ENCODE assay signal across 21 cellular contexts in the genomic region with DNA sequence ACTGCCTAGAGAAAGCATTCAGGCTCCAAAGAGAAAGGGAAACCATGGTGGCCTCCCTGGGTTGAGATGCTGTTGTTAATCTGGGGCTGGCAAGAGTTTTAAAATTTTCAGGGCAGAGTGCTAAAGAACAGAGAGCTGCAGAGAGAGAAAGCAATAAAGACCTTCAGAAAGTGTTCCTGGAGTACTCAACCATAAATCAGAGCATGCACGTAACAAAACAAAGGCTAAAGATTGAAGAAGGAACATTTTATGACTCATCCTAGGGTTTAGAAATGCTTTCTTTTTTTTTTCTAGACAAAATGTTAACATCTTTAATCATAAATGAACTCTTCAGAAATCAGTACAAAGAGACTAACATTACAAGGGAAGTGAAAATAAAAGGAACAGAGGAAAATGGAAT.
DNase-seq lines count a peak whose midpoint lies in the region; ATAC-seq, FAIRE-seq and TF ChIP-seq lines count a peak whose summit lies in the region.
"Had no signal": no experiment of that assay in that cellular context is flagged by ENCODE, and none has a peak within 500 bp of the region (broad histone marks: within the 10 kb centered on the region; RNA-seq: fewer than 3 reads in every experiment).

No MANE protein-coding gene starts in this region.

- CTCF ChIA-PET in HepG2 (lab: Yijun Ruan, JAX; ENCODE audit: low intra/inter-chr PET ratio, low total read pairs) = no interaction called here

- no peak for DNase-seq in RCC 7860 (ENCODE audit: low spot score)
- DNase-seq in frontal cortex (ENCODE audit: low spot score in 2 of 2) = no peak
- DNase-seq in renal cortical epithelial cell (ENCODE audit: low read depth) = peak; percentile 37
- DNase-seq in WERI-Rb-1 = no peak
- no peak for DNase-seq in HepG2 (ENCODE audit: low spot score)
- DNase-seq: activated CD4-positive, alpha-beta T cell treated with anti-CD3 and anti-CD28 coated beads, Interleukin-2, amount 10 ng/mL, durations not matched to agents 24 days and 14 days; activated naive CD8-positive, alpha-beta T cell treated with anti-CD3 and anti-CD28 coated beads for 36 hours; CD4-positive, alpha-beta memory T cell; colonic mucosa; DMS53; effector memory CD8-positive, alpha-beta T cell; heart left ventricle; natural killer cell; NCI-H1105; NCI-H510A treated with DMSO at 0.1 percent for 48 hours; posterior cingulate gyrus; substantia nigra; T-helper 2 cell had no signal

- POLR2A ChIA-PET in HepG2 (lab: Yijun Ruan, JAX) = no interaction called here

- H3K27me3 ChIP-seq in WERI-Rb-1 (ENCODE audit: insufficient read depth, low read depth, severe bottlenecking) = no peaks in the 10 kb centered on the region
- no peaks in the 10 kb centered on the region for H3K27me3 ChIP-seq in HepG2 (ENCODE audit: control insufficient read depth in 1 of 2, insufficient read depth in 2 of 2, low read length in 2 of 2)
- H3K27me3 ChIP-seq: colonic mucosa, heart left ventricle had no signal

- H4K20me1 ChIP-seq in HepG2 (ENCODE audit: insufficient read depth, low read length) = no peaks in the 10 kb centered on the region

- H3K4me2 ChIP-seq in HepG2 (ENCODE audit: low read depth, low read length) = no peak overlapping the region

- H3K9me3 ChIP-seq in WERI-Rb-1 (ENCODE audit: severe bottlenecking) = peaks cover 8% of the 10 kb centered on the region
- no peaks in the 10 kb centered on the region for H3K9me3 ChIP-seq in HepG2 (ENCODE audit: low read length)
- H3K9me3 ChIP-seq: colonic mucosa had no signal

- WGBS in HepG2 (ENCODE audit: low lambda C conversion rate) = 0% methylated on average over 1 of the region's 1 CpG

- no peak overlapping the region for H2AFZ ChIP-seq in HepG2 (ENCODE audit: low read length)

- H3K4me3 ChIP-seq in WERI-Rb-1 (ENCODE audit: low read depth, low read length) = no peak overlapping the region
- no peak overlapping the region for H3K4me3 ChIP-seq in HepG2 (replicated peaks in 1 of 3; ENCODE audit: insufficient read depth in 1 of 3, low read depth in 2 of 3, low read length in 3 of 3)
- H3K4me3 ChIP-seq: colonic mucosa, heart left ventricle had no signal

- TF ChIP-seq POLR2A in HepG2 (IDR thresholded peaks at IDR 0.05; ENCODE audit: insufficient read depth in 1 of 2, low read depth in 2 of 2, low read length in 2 of 2) = no peak

- in situ Hi-C loops in HepG2 (cut with HindIII; ENCODE audit: extremely low pct_ligation_motif_present, low pct_unique_long_range_greater_than_20kb) = no loop called here

- no peaks in the 10 kb centered on the region for H3K4me1 ChIP-seq in HepG2 (ENCODE audit: insufficient read depth, low read length)
- H3K4me1 ChIP-seq: colonic mucosa, heart left ventricle had no signal

- intact Hi-C loops in HepG2 (cut with micrococcal nuclease; ENCODE audit: unreplicated experiment) = no loop called here

- no peak for TF ChIP-seq EP300 in HepG2 (IDR thresholded peaks at IDR 0.05; ENCODE audit: low read depth in 2 of 2, low read length in 2 of 2)
- TF ChIP-seq EP300 in HepG2 (CRISPR knock-in tag; IDR thresholded peaks at IDR 0.05; ENCODE audit: borderline replicate concordance) = no peak

- TF ChIP-seq RAD21 in HepG2 (CRISPR knock-in tag; IDR thresholded peaks at IDR 0.05) = no peak

- H3K9ac ChIP-seq in HepG2 (ENCODE audit: insufficient read depth, low read depth, low read length) = no peak overlapping the region

- no peak for TF ChIP-seq CTCF in WERI-Rb-1 (IDR thresholded peaks at IDR 0.05; ENCODE audit: low read depth, low read length)
- no peak for TF ChIP-seq CTCF in HepG2 (CRISPR knock-in tag; IDR thresholded peaks at IDR 0.05)

- H3K36me3 ChIP-seq in WERI-Rb-1 (no peaks in the 10 kb centered on the region), HepG2 (replicated peaks in 1 of 2; ENCODE audit: control insufficient read depth in 1 of 2, insufficient read depth in 2 of 2, low read length in 2 of 2) (no peaks in the 10 kb centered on the region)
- H3K36me3 ChIP-seq: colonic mucosa, heart left ventricle had no signal

- ATAC-seq in GM21619 (IDR thresholded peaks at IDR 0.05; ENCODE audit: unreplicated experiment) (no peak), HepG2 (no peak)
- ATAC-seq: effector memory CD8-positive, alpha-beta T cell; heart left ventricle; left lobe of liver; natural killer cell had no signal

- no TSS peak for BruUV-seq in HepG2 (replicated peaks; lab: Mats Ljungman, UMichigan)

- FAIRE-seq in G401.6 (lab: Jason Lieb, UNC) (peak; percentile 45), RCC 7860 (lab: Jason Lieb, UNC) (peak; percentile 25), frontal cortex (lab: Jason Lieb, UNC) (peak; percentile 66), HepG2 (lab: Jason Lieb, UNC) (no peak)

- no peaks in the 10 kb centered on the region for H3K79me2 ChIP-seq in HepG2 (ENCODE audit: insufficient read depth, low read length)

- H3K27ac ChIP-seq in WERI-Rb-1 (no peak overlapping the region), HepG2 (ENCODE audit: extremely low read length, insufficient read depth, low read length) (no peak overlapping the region)
- H3K27ac ChIP-seq: colonic mucosa, heart left ventricle had no signal

TF ChIP-seq in HepG2, 621 proteins besides CTCF, POLR2A, EP300 and RAD21:
- TF ChIP-seq CHD4 (IDR thresholded peaks at IDR 0.05; ENCODE audit: borderline replicate concordance, low read length) (no peak), YEATS2 (CRISPR knock-in tag; IDR thresholded peaks at IDR 0.05; ENCODE audit: borderline replicate concordance) (no peak), E2F5 (CRISPR knock-in tag; conservative IDR thresholded peaks at IDR 0.05) (no peak), ZNF891 (CRISPR knock-in tag; IDR thresholded peaks at IDR 0.05) (no peak), FOXK2 (IDR thresholded peaks at IDR 0.05) (no peak)
TF ChIP-seq in HepG2: peak in this region for 0.
